33 cellular contexts compared by ENCODE assay signal in genomic region chr12:13007496-13008233, GRCh38. TPM values are rescaled to one million over a fixed set of nuclear protein-coding genes. Genes with fewer than 3 reads are reported as not detected.
"Had no signal": no experiment of that assay in that cellular context is flagged by ENCODE, and none has a peak within 500 bp of the region (broad histone marks: within the 10 kb centered on the region; RNA-seq: fewer than 3 reads in every experiment).

No MANE protein-coding gene starts in this region.

- H3K27ac Mint-ChIP-seq: activated CD4-positive, alpha-beta T cell treated with anti-CD3 and anti-CD28 coated beads for 36 hours; activated CD4-positive, alpha-beta T cell treated with anti-CD3 and anti-CD28 coated beads, Interleukin-2, amount 10 ng/mL, durations not matched to agents 7 days and 5 days; activated naive CD4-positive, alpha-beta T cell treated with anti-CD3 and anti-CD28 coated beads, Interleukin-2, amount 10 ng/mL, durations not matched to agents 7 days and 5 days; activated naive CD8-positive, alpha-beta T cell; activated naive CD8-positive, alpha-beta T cell treated with anti-CD3 and anti-CD28 coated beads, Interleukin-2, amount 50 U/mL, for 24 hours; activated T-helper 1 cell treated with anti-CD3 and anti-CD28 coated beads, Interleukin-12 subunit alpha, Interleukin-12 subunit beta, Interleukin-2, Interleukin-4 antibody, amounts not matched to agents 30 ng/mL and 10 ng/mL and 1 ng/mL, durations not matched to agents 14 hours and 24 hours and 36 hours had no signal

- DNase-seq: activated CD4-positive, alpha-beta T cell treated with anti-CD3 and anti-CD28 coated beads for 36 hours; activated CD4-positive, alpha-beta T cell treated with anti-CD3 and anti-CD28 coated beads, Interleukin-2, amount 10 ng/mL, durations not matched to agents 7 days and 5 days; activated CD4-positive, alpha-beta T cell treated with anti-CD3 and anti-CD28 coated beads, Interleukin-2, amount 50 U/mL, for 48 hours; activated CD8-positive, alpha-beta memory T cell treated with anti-CD3 and anti-CD28 coated beads, Interleukin-2, amount 50 U/mL, for 4 hours; activated naive CD4-positive, alpha-beta T cell treated with anti-CD3 and anti-CD28 coated beads, Interleukin-2, amount 10 ng/mL, durations not matched to agents 7 days and 5 days; activated naive CD8-positive, alpha-beta T cell treated with anti-CD3 and anti-CD28 coated beads, Interleukin-2, amount 50 U/mL, for 24 hours; activated T-cell treated with anti-CD3 and anti-CD28 coated beads for 4 hours; activated T-cell treated with anti-CD3 and anti-CD28 coated beads, Interleukin-2, amount 50 U/mL, for 4 hours; amniotic stem cell; aorta; brain microvascular endothelial cell; central memory CD4-positive, alpha-beta T cell; NCI-H1092 treated with DMSO at 0.1 percent for 48 hours; NCI-H1417; NCI-H1694; NCI-H1930; NCI-H2081 treated with DMSO at 0.1 percent for 48 hours; NCI-H345; NCI-H524 treated with DMSO at 0.1 percent for 48 hours; SHP77; SJCRH30; T1000 had no signal

- H3K27me3 ChIP-seq: brain microvascular endothelial cell, SJCRH30 had no signal

- ATAC-seq: activated CD4-positive, alpha-beta T cell treated with anti-CD3 and anti-CD28 coated beads for 36 hours; activated CD4-positive, CD25-positive, alpha-beta regulatory T cell treated with anti-CD3 and anti-CD28 coated beads, Interleukin-2, amount 50 U/mL, for 24 hours; activated naive CD8-positive, alpha-beta T cell treated with anti-CD3 and anti-CD28 coated beads, Interleukin-2, amount 50 U/mL, for 24 hours; activated T-cell treated with anti-CD3 and anti-CD28 coated beads, Interleukin-2, amount 50 U/mL, for 4 hours; Panc1 had no signal

- H3K36me3 ChIP-seq: brain microvascular endothelial cell, SJCRH30 had no signal

- H3K4me1 Mint-ChIP-seq: activated CD4-positive, alpha-beta T cell treated with anti-CD3 and anti-CD28 coated beads for 36 hours; activated CD4-positive, alpha-beta T cell treated with anti-CD3 and anti-CD28 coated beads, Interleukin-2, amount 10 ng/mL, durations not matched to agents 7 days and 5 days; activated naive CD4-positive, alpha-beta T cell treated with anti-CD3 and anti-CD28 coated beads, Interleukin-2, amount 10 ng/mL, durations not matched to agents 7 days and 5 days; activated naive CD8-positive, alpha-beta T cell treated with anti-CD3 and anti-CD28 coated beads, Interleukin-2, amount 50 U/mL, for 24 hours had no signal

- H3K4me3 Mint-ChIP-seq: activated CD4-positive, alpha-beta T cell treated with anti-CD3 and anti-CD28 coated beads for 36 hours; activated CD4-positive, alpha-beta T cell treated with anti-CD3 and anti-CD28 coated beads, Interleukin-2, amount 10 ng/mL, durations not matched to agents 7 days and 5 days; activated naive CD4-positive, alpha-beta T cell treated with anti-CD3 and anti-CD28 coated beads, Interleukin-2, amount 10 ng/mL, durations not matched to agents 7 days and 5 days; activated naive CD8-positive, alpha-beta T cell; activated naive CD8-positive, alpha-beta T cell treated with anti-CD3 and anti-CD28 coated beads, Interleukin-2, amount 50 U/mL, for 24 hours; activated T-cell treated with anti-CD3 and anti-CD28 coated beads, Interleukin-2, amount 50 U/mL, for 4 hours; activated T-helper 1 cell treated with anti-CD3 and anti-CD28 coated beads, Interleukin-12 subunit alpha, Interleukin-12 subunit beta, Interleukin-2, Interleukin-4 antibody, amounts not matched to agents 30 ng/mL and 10 ng/mL and 1 ng/mL, durations not matched to agents 14 hours and 24 hours and 36 hours had no signal

- H3K9me3 ChIP-seq: SJCRH30 had no signal

- H3K9me3 Mint-ChIP-seq: activated CD4-positive, alpha-beta T cell treated with anti-CD3 and anti-CD28 coated beads, Interleukin-2, amount 10 ng/mL, durations not matched to agents 7 days and 5 days; activated naive CD4-positive, alpha-beta T cell treated with anti-CD3 and anti-CD28 coated beads, Interleukin-2, amount 10 ng/mL, durations not matched to agents 7 days and 5 days; activated naive CD8-positive, alpha-beta T cell treated with anti-CD3 and anti-CD28 coated beads, Interleukin-2, amount 50 U/mL, for 24 hours; activated T-cell treated with anti-CD3 and anti-CD28 coated beads, Interleukin-2, amount 50 U/mL, for 4 hours; activated T-helper 1 cell treated with anti-CD3 and anti-CD28 coated beads, Interleukin-12 subunit alpha, Interleukin-12 subunit beta, Interleukin-2, Interleukin-4 antibody, amounts not matched to agents 30 ng/mL and 10 ng/mL and 1 ng/mL, durations not matched to agents 14 hours and 24 hours and 36 hours had no signal

- H3K27me3 Mint-ChIP-seq: activated CD4-positive, alpha-beta T cell treated with anti-CD3 and anti-CD28 coated beads for 36 hours had no signal

- H3K36me3 Mint-ChIP-seq: activated naive CD4-positive, alpha-beta T cell treated with anti-CD3 and anti-CD28 coated beads, Interleukin-2, amount 10 ng/mL, durations not matched to agents 7 days and 5 days had no signal

- H3K4me3 ChIP-seq: SJCRH30, SK-N-MC had no signal

- H3K27ac ChIP-seq: brain microvascular endothelial cell, SJCRH30, SK-N-MC had no signal

RNA-seq across cellular contexts. Expression of gene GPRC5D, which starts 55.7 kb away (rescaled TPM):
- total RNA-seq: activated CD4-positive, alpha-beta T cell treated with anti-CD3 and anti-CD28 coated beads for 36 hours; activated T-cell treated with anti-CD3 and anti-CD28 coated beads, Interleukin-2, amount 50 U/mL, for 4 hours; activated T-helper 1 cell treated with anti-CD3 and anti-CD28 coated beads, Interleukin-12 subunit alpha, Interleukin-12 subunit beta, Interleukin-2, Interleukin-4 antibody, amounts not matched to agents 30 ng/mL and 10 ng/mL and 1 ng/mL, durations not matched to agents 14 hours and 24 hours and 36 hours; cerebellum; M059J; NCI-H460; RPMI7951; SJCRH30; T-helper 1 cell treated with Interleukin-12 subunit alpha and Interleukin-12 subunit beta and Interleukin-4 antibody, amounts not matched to agents 30 ng/mL and 1 ng/mL, for 36 hours; T-helper 2 cell treated with Interferon-gamma antibody and Interleukin-4, amounts not matched to agents 100 ng/mL and 5 ng/mL, for 36 hours had no signal
- polyA plus RNA-seq: aorta had no signal
